Comparison of ENCODE assay signal across 9 cellular contexts in genomic region chr10:54800677-54801480, GRCh38. TPM values are rescaled to one million over a fixed set of nuclear protein-coding genes. Genes with fewer than 3 reads are reported as not detected.
A peak's percentile ranks its signal among the peaks of the same experiment; 100 is the strongest.
DNase-seq lines count a peak whose midpoint lies in the region; ATAC-seq and TF ChIP-seq lines count a peak whose summit lies in the region.
"Had no signal": no experiment of that assay in that cellular context is flagged by ENCODE, and none has a peak within 500 bp of the region (broad histone marks: within the 10 kb centered on the region; RNA-seq: fewer than 3 reads in every experiment).

PCDH15 (minus strand) TSS chr10:54801231; CDS start chr10:54664262, 136,969 bp downstream.

- H3K4me2 ChIP-seq in MM.1S (ENCODE audit: low read depth, low read length), result peak within 1 kb of the TSS; percentile 42

- H4K20me1 ChIP-seq in MM.1S (ENCODE audit: insufficient read depth, low read length), result no peaks in the 10 kb centered on the region

- H3K27ac ChIP-seq in MM.1S (ENCODE audit: low read length), result peak within 1 kb of the TSS; percentile 14; the same call in 1 of the 2 replicates
- no peak within 1 kb of the TSS for H3K27ac ChIP-seq in left lung
- H3K27ac ChIP-seq: thoracic aorta had no signal

- intact Hi-C loops in left lung (cut with DNase I), result no loop called here

- H3K27ac Mint-ChIP-seq in T-helper 17 cell, result no peak within 1 kb of the TSS

- H3K4me3 Mint-ChIP-seq in T-helper 17 cell, result no peak within 1 kb of the TSS

- no peaks in the 10 kb centered on the region for H3K27me3 Mint-ChIP-seq in T-helper 17 cell

- H3K9me3 ChIP-seq in MM.1S (replicated peaks; ENCODE audit: insufficient read depth, low read length), result no peaks in the 10 kb centered on the region
- no peaks in the 10 kb centered on the region for H3K9me3 ChIP-seq in left lung
- no peaks in the 10 kb centered on the region for H3K9me3 ChIP-seq in T-helper 17 cell (ENCODE audit: control insufficient read depth, low read length, poor library complexity, severe bottlenecking)
- H3K9me3 ChIP-seq: thoracic aorta had no signal

- peak; percentile 84 for DNase-seq in D341Med (ENCODE audit: low spot score)
- peak; percentile 88 for DNase-seq in MM.1S
- peak; percentile 16 for DNase-seq in astrocyte of the cerebellum (ENCODE audit: low read depth)
- no peak for DNase-seq in left lung
- DNase-seq in T-helper 17 cell, result no peak
- DNase-seq in activated T-cell treated with anti-CD3 and anti-CD28 coated beads, Interleukin-2, amount 50 U/mL, for 48 hours, result no peak

- H3K4me1 Mint-ChIP-seq in T-helper 17 cell, result no peaks in the 10 kb centered on the region

- peaks cover 7% of the 10 kb centered on the region for H3K4me1 ChIP-seq in MM.1S (ENCODE audit: low read length)
- H3K4me1 ChIP-seq in left lung, result no peaks in the 10 kb centered on the region

- H3K4me3 ChIP-seq in MM.1S (ENCODE audit: low read length), result no peak within 1 kb of the TSS; the same call in 1 of the 2 replicates
- no peak within 1 kb of the TSS for H3K4me3 ChIP-seq in astrocyte of the cerebellum (ENCODE audit: low read depth, low read length)
- no peak within 1 kb of the TSS for H3K4me3 ChIP-seq in left lung
- H3K4me3 ChIP-seq: thoracic aorta had no signal

- no peak within 1 kb of the TSS for H2AFZ ChIP-seq in MM.1S (ENCODE audit: low read length)

- no peaks in the 10 kb centered on the region for H3K9me2 ChIP-seq in MM.1S (replicated peaks; ENCODE audit: insufficient read depth, low read length)

- no peak within 1 kb of the TSS for H3K9ac ChIP-seq in MM.1S (ENCODE audit: low read length)

- ATAC-seq in left lung, result peak; percentile 91
- no peak for ATAC-seq in HG02840 (IDR thresholded peaks at IDR 0.05; ENCODE audit: low FRiP score, unreplicated experiment)
- ATAC-seq in T-helper 17 cell, result no peak
- ATAC-seq in GM21723 (IDR thresholded peaks at IDR 0.05; ENCODE audit: unreplicated experiment), result no peak

- TF ChIP-seq CTCF in MM.1S (IDR thresholded peaks at IDR 0.05; ENCODE audit: low read length), result peak; percentile 65
- peak; percentile 69 for TF ChIP-seq CTCF in astrocyte of the cerebellum (IDR thresholded peaks at IDR 0.05; ENCODE audit: low read depth, low read length, missing control alignments)
- no peak for TF ChIP-seq CTCF in left lung (IDR thresholded peaks at IDR 0.05)

- in situ Hi-C loops in astrocyte of the cerebellum (cut with HindIII; ENCODE audit: low sequenced_read_pairs), result no loop called here

- no peaks in the 10 kb centered on the region for H3K36me3 Mint-ChIP-seq in T-helper 17 cell (ENCODE audit: low read depth)

- H3K27me3 ChIP-seq in MM.1S (replicated peaks; ENCODE audit: insufficient read depth, low read length) (no peaks in the 10 kb centered on the region), left lung (no peaks in the 10 kb centered on the region)

- H3K36me3 ChIP-seq in MM.1S (replicated peaks; ENCODE audit: insufficient read depth, low read length) (no peaks in the 10 kb centered on the region), left lung (no peaks in the 10 kb centered on the region)
- H3K36me3 ChIP-seq: thoracic aorta had no signal

- H3K79me2 ChIP-seq in MM.1S (ENCODE audit: low read length), result no peaks in the 10 kb centered on the region

- H3F3A ChIP-seq in MM.1S (ENCODE audit: insufficient read depth, low read length), result peaks cover 6% of the 10 kb centered on the region

RNA-seq across cellular contexts. Expression of gene PCDH15, which starts in this region (rescaled TPM):
- total RNA-seq in left lung, result 1 to 10 TPM in 1 of 2 donors, under 1 TPM in 1; 0.58 to 1.2 TPM
- not detected for total RNA-seq in T-helper 17 cell

Comparison
In these comparisons a context has a peak if more than half of its experiments do, and no peak if none do; other contexts are left out.
1. DNase-seq: peak in D341Med (single experiment), MM.1S (single experiment) and astrocyte of the cerebellum (single experiment); none in left lung (0 of 2), T-helper 17 cell (0 of 3) and activated T-cell treated with anti-CD3 and anti-CD28 coated beads, Interleukin-2, amount 50 U/mL, for 48 hours (0 of 2).
2. CTCF ChIP-seq: peak in MM.1S (single experiment) and astrocyte of the cerebellum (single experiment); none in left lung (0 of 2).